14 cellular contexts compared by ENCODE assay signal in genomic region chr12:7061138-7061537, GRCh38. TPM values are rescaled to one million over a fixed set of nuclear protein-coding genes. Genes with fewer than 3 reads are reported as not detected.
A peak's percentile ranks its signal among the peaks of the same experiment; 100 is the strongest.
DNase-seq lines count a peak whose midpoint lies in the region; ATAC-seq, FAIRE-seq and TF ChIP-seq lines count a peak whose summit lies in the region.
"Had no signal": no experiment of that assay in that cellular context is flagged by ENCODE, and none has a peak within 500 bp of the region (broad histone marks: within the 10 kb centered on the region; RNA-seq: fewer than 3 reads in every experiment).

No MANE protein-coding gene starts in this region.

- TF ChIP-seq CTCF in heart left ventricle (IDR thresholded peaks at IDR 0.05), result no peak
- no peak for TF ChIP-seq CTCF in prostate gland (IDR thresholded peaks at IDR 0.05)
- no peak for TF ChIP-seq CTCF in GM13976 (IDR thresholded peaks at IDR 0.05; ENCODE audit: borderline replicate concordance, control extremely low read depth, extremely low read depth, insufficient read depth, missing control alignments)

- H3K4me3 ChIP-seq in heart left ventricle (peak overlapping the region in 10 of 12 donors; percentile 37 to 59 (median 42)), prostate gland (peak overlapping the region; percentile 15 to 17)

- FAIRE-seq in HTR-8/SVneo (lab: Jason Lieb, UNC), result no peak
- FAIRE-seq: colon had no signal

- 75 to 79% (median 77%) methylated on average over 13 of the region's 13 CpGs for whole genome bisulfite sequencing in heart left ventricle, 4 donors
- 60% methylated on average over 13 of the region's 13 CpGs for WGBS in prostate gland

- H3K27me3 ChIP-seq in heart left ventricle (no peaks in the 10 kb centered on the region), prostate gland (replicated peaks; ENCODE audit: insufficient read depth) (no peaks in the 10 kb centered on the region)

- intact Hi-C loops in Right ventricle myocardium superior (cut with DNase I) (no loop called here), Right ventricle myocardium inferior (cut with DNase I) (loop anchor here (2.0 kb wide), 1 partner anchor 48 kb away; the partner anchor contains the start of gene C1RL), heart left ventricle (cut with DNase I) (loop anchor here in 8 of 10 donors (2.0 to 5.0 kb wide), 4 partner anchors 32 to 48 kb away; partner anchors contain the start of genes C1RL (in 6 of the 8) and C1R (in 3 of the 8)), prostate gland (cut with DNase I) (loop anchor here (2.0 kb wide), 1 partner anchor 48 kb away; the partner anchor contains the start of gene C1RL)

- no peaks in the 10 kb centered on the region for H3K9me3 ChIP-seq in heart left ventricle
- no peaks in the 10 kb centered on the region for H3K9me3 ChIP-seq in prostate gland

- H3K27me3 Mint-ChIP-seq in stimulated activated naive CD8-positive, alpha-beta T cell treated with anti-CD3 and anti-CD28 coated beads, Interleukin-15, amount 100 ng/mL, for 72 hours, result peaks cover 25% of the 10 kb centered on the region

- DNase-seq in Right ventricle myocardium superior (no peak), Right ventricle myocardium inferior (ENCODE audit: missing footprints) (no peak), heart left ventricle (no peak), prostate gland (ENCODE audit: low spot score) (no peak), GM13976 (ENCODE audit: low spot score) (no peak), HTR-8/SVneo (ENCODE audit: insufficient read length, low spot score) (no peak), NCI-H510A (lab: John Stamatoyannopoulos, UW) (no peak)
- no peak for DNase-seq in stimulated activated naive CD8-positive, alpha-beta T cell treated with anti-CD3 and anti-CD28 coated beads, Interleukin-15, amount 100 ng/mL, for 72 hours
- DNase-seq: activated CD4-positive, alpha-beta T cell treated with anti-CD3 and anti-CD28 coated beads for 1 hour; NCI-H446; SHP77 treated with DMSO at 0.1 percent for 48 hours; stimulated activated CD4-positive, alpha-beta T cell treated with anti-CD3 and anti-CD28 coated beads, Interleukin-1b, Interleukin-23, amount 100 ng/mL, for 48 hours had no signal

- ATAC-seq in Right ventricle myocardium superior (ENCODE audit: poor library complexity) (peak; percentile 5), Right ventricle myocardium inferior (no peak), heart left ventricle (peak in 1 of 4 donors; percentile 4)
- no peak for ATAC-seq in stimulated activated naive CD8-positive, alpha-beta T cell treated with anti-CD3 and anti-CD28 coated beads, Interleukin-15, amount 100 ng/mL, for 72 hours

- no peaks in the 10 kb centered on the region for H3K9me3 Mint-ChIP-seq in stimulated activated naive CD8-positive, alpha-beta T cell treated with anti-CD3 and anti-CD28 coated beads, Interleukin-15, amount 100 ng/mL, for 72 hours

- TF ChIP-seq POLR2A in heart left ventricle (IDR thresholded peaks at IDR 0.05) (no peak), prostate gland (IDR thresholded peaks at IDR 0.05) (no peak)

- H3K27ac ChIP-seq in heart left ventricle, result peak overlapping the region in 11 of 12 donors; percentile 54 to 82 (median 74)
- H3K27ac ChIP-seq in prostate gland, result peak overlapping the region; percentile 57 to 59
- H3K27ac ChIP-seq: 22Rv1 had no signal

- peaks cover 6% of the 10 kb centered on the region for H3K4me1 Mint-ChIP-seq in stimulated activated naive CD8-positive, alpha-beta T cell treated with anti-CD3 and anti-CD28 coated beads, Interleukin-15, amount 100 ng/mL, for 72 hours

- H3K36me3 ChIP-seq in heart left ventricle (peaks cover 0 to 22% (median 6%) of the 10 kb centered on the region in 9 donors), prostate gland (no peaks in the 10 kb centered on the region)

- no peak overlapping the region for H3K4me3 Mint-ChIP-seq in stimulated activated naive CD8-positive, alpha-beta T cell treated with anti-CD3 and anti-CD28 coated beads, Interleukin-15, amount 100 ng/mL, for 72 hours

- in situ Hi-C loops in GM13976 (cut with MboI; ENCODE audit: low sequenced_read_pairs, unreplicated experiment), result no loop called here

- H3K27ac Mint-ChIP-seq in stimulated activated naive CD8-positive, alpha-beta T cell treated with anti-CD3 and anti-CD28 coated beads, Interleukin-15, amount 100 ng/mL, for 72 hours, result no peak overlapping the region

- H3K4me1 ChIP-seq in heart left ventricle (peaks cover 0 to 34% (median 6%) of the 10 kb centered on the region in 12 donors), prostate gland (replicated peaks) (no peaks in the 10 kb centered on the region)

RNA-seq across cellular contexts. Expression of gene C1S, which starts 0.6 kb away (rescaled TPM):
- total RNA-seq in Right ventricle myocardium superior (142 TPM), Right ventricle myocardium inferior (153 TPM), heart left ventricle (100 to 1,000 TPM in 2 of 9 donors, 10 to 100 TPM in 7; 31.9 to 247 (median 74.2) TPM), prostate gland (100 to 1,000 TPM in 1 of 2 donors, 10 to 100 TPM in 1; 52.7 to 176 TPM)
- polyA plus RNA-seq in heart left ventricle, result 10 to 100 TPM; 30.1 to 36.4 TPM

RNA-seq across cellular contexts. Expression of gene C1R, which starts 31.1 kb away (rescaled TPM):
- total RNA-seq in Right ventricle myocardium superior (165 TPM), Right ventricle myocardium inferior (227 TPM), heart left ventricle (100 to 1,000 TPM in 5 of 9 donors, 10 to 100 TPM in 4; 42.6 to 343 (median 107) TPM), prostate gland (100 to 1,000 TPM; 104 to 261 TPM)
- 10 to 100 TPM; 49.1 to 98.5 TPM for polyA plus RNA-seq in heart left ventricle

RNA-seq across cellular contexts. Expression of gene LPCAT3, which starts 42.9 kb away (rescaled TPM):
- total RNA-seq in Right ventricle myocardium superior (48.7 TPM), Right ventricle myocardium inferior (54.7 TPM), heart left ventricle (10 to 100 TPM; 19.9 to 66.3 (median 46.8) TPM), prostate gland (10 to 100 TPM; 59.9 to 86.9 TPM)
- polyA plus RNA-seq in heart left ventricle, result 10 to 100 TPM; 26.9 to 43.4 TPM

RNA-seq across cellular contexts. Expression of gene C1RL, which starts 47.9 kb away (rescaled TPM):
- 10.7 TPM for total RNA-seq in Right ventricle myocardium superior
- 14.4 TPM for total RNA-seq in Right ventricle myocardium inferior
- 10 to 100 TPM in 3 of 9 donors, 1 to 10 TPM in 6; 5.4 to 27.1 (median 7.9) TPM for total RNA-seq in heart left ventricle
- polyA plus RNA-seq in heart left ventricle, result 1 to 10 TPM; 7.9 to 9.8 TPM
- total RNA-seq in prostate gland, result 10 to 100 TPM; 48.2 to 86.2 TPM
